ENCODE assay signal across 9 cellular contexts in genomic region chr6:25889877-25890853, GRCh38. TPM values are rescaled to one million over a fixed set of nuclear protein-coding genes. Genes with fewer than 3 reads are reported as not detected.
DNase-seq lines count a peak whose midpoint lies in the region; TF ChIP-seq lines count a peak whose summit lies in the region.
"Had no signal": no experiment of that assay in that cellular context is flagged by ENCODE, and none has a peak within 500 bp of the region (broad histone marks: within the 10 kb centered on the region; RNA-seq: fewer than 3 reads in every experiment).

No MANE protein-coding gene starts in this region.

- no peak overlapping the region for H2AFZ ChIP-seq in fibroblast of lung (ENCODE audit: low read length)
- peak overlapping the region; percentile 7 for H2AFZ ChIP-seq in neural progenitor cell (replicated peaks)

- H3K36me3 ChIP-seq in fibroblast of lung (ENCODE audit: control insufficient read depth, insufficient read depth, low read length) (no peaks in the 10 kb centered on the region), neural progenitor cell (no peaks in the 10 kb centered on the region), suprapubic skin (no peaks in the 10 kb centered on the region)

- no peak for TF ChIP-seq EP300 in suprapubic skin (IDR thresholded peaks at IDR 0.05)

- no peak for TF ChIP-seq POLR2A in suprapubic skin (IDR thresholded peaks at IDR 0.05)

- no peak overlapping the region for H3K9ac ChIP-seq in fibroblast of lung (ENCODE audit: insufficient read depth, low read length)
- no peak overlapping the region for H3K9ac ChIP-seq in neural progenitor cell

- TF ChIP-seq CTCF in fibroblast of lung (conservative IDR thresholded peaks at IDR 0.05 in 1 of 2, IDR thresholded peaks at IDR 0.05 in 1 of 2; ENCODE audit: low read depth in 1 of 2, low read length in 2 of 2) (peak; percentile 41 to 58), neural progenitor cell (IDR thresholded peaks at IDR 0.05) (peak; percentile 81), suprapubic skin (IDR thresholded peaks at IDR 0.05) (no peak)

- H3K79me2 ChIP-seq in fibroblast of lung (ENCODE audit: control insufficient read depth, insufficient read depth, low read length): no peaks in the 10 kb centered on the region
- no peaks in the 10 kb centered on the region for H3K79me2 ChIP-seq in neural progenitor cell (ENCODE audit: low read depth)

- H4K20me1 ChIP-seq in fibroblast of lung (ENCODE audit: control insufficient read depth, extremely low read depth, insufficient read depth, low read length) (no peaks in the 10 kb centered on the region), neural progenitor cell (ENCODE audit: low read depth) (no peaks in the 10 kb centered on the region)

- WGBS in suprapubic skin: 68% methylated on average over 5 of the region's 5 CpGs

- H3K36me3 Mint-ChIP-seq in neural progenitor cell: no peaks in the 10 kb centered on the region
- H3K36me3 Mint-ChIP-seq: T-cell had no signal

- H3K27me3 ChIP-seq in fibroblast of lung (ENCODE audit: control insufficient read depth, insufficient read depth, low read length): no peaks in the 10 kb centered on the region
- no peaks in the 10 kb centered on the region for H3K27me3 ChIP-seq in neural progenitor cell
- no peaks in the 10 kb centered on the region for H3K27me3 ChIP-seq in suprapubic skin

- H3F3A ChIP-seq in neural progenitor cell (ENCODE audit: low read depth): no peaks in the 10 kb centered on the region

- no peak overlapping the region for H3K27ac Mint-ChIP-seq in neural progenitor cell
- H3K27ac Mint-ChIP-seq: T-cell had no signal

- H3K9me3 Mint-ChIP-seq in neural progenitor cell: no peaks in the 10 kb centered on the region
- H3K9me3 Mint-ChIP-seq: T-cell had no signal

- H3K4me3 ChIP-seq in fibroblast of lung (replicated peaks in 1 of 4; ENCODE audit: control extremely low read depth in 1 of 4, insufficient read depth in 1 of 4, low read depth in 3 of 4, low read length in 4 of 4) (no peak overlapping the region), neural progenitor cell (no peak overlapping the region), suprapubic skin (no peak overlapping the region)

- H3K27me3 Mint-ChIP-seq in neural progenitor cell (ENCODE audit: insufficient read depth, low read depth): no peaks in the 10 kb centered on the region

- no peaks in the 10 kb centered on the region for H3K4me1 ChIP-seq in fibroblast of lung (ENCODE audit: control insufficient read depth, extremely low read depth, insufficient read depth, low read length)
- H3K4me1 ChIP-seq in neural progenitor cell: no peaks in the 10 kb centered on the region
- no peaks in the 10 kb centered on the region for H3K4me1 ChIP-seq in suprapubic skin

- H3K4me3 Mint-ChIP-seq in neural progenitor cell: no peak overlapping the region
- H3K4me3 Mint-ChIP-seq: T-cell had no signal

- H3K27ac ChIP-seq in fibroblast of lung (ENCODE audit: insufficient read depth, low read length) (no peak overlapping the region), neural progenitor cell (no peak overlapping the region), suprapubic skin (no peak overlapping the region)

- DNase-seq in EH (ENCODE audit: low read depth) (peak; percentile 48), LoVo (ENCODE audit: low spot score) (peak; percentile 58), RPMI7951 (ENCODE audit: low read depth) (peak; percentile 50), fibroblast of lung (ENCODE audit: low read depth in 2 of 2) (peak; percentile 9 to 66), neural progenitor cell (ENCODE audit: low spot score) (peak; percentile 66), suprapubic skin (ENCODE audit: low spot score in 2 of 2) (no peak), mesenteric fat pad (ENCODE audit: low spot score) (no peak)
- DNase-seq in activated CD4-positive, alpha-beta T cell treated with anti-CD3 and anti-CD28 coated beads for 4 hours: no peak

- H3K4me2 ChIP-seq in fibroblast of lung (ENCODE audit: extremely low read depth, insufficient read depth, low read length) (no peak overlapping the region), neural progenitor cell (no peak overlapping the region)

- H3K4me1 Mint-ChIP-seq in neural progenitor cell: no peaks in the 10 kb centered on the region
- H3K4me1 Mint-ChIP-seq: T-cell had no signal

- no peaks in the 10 kb centered on the region for H3K9me3 ChIP-seq in fibroblast of lung (ENCODE audit: control insufficient read depth, insufficient read depth, low read depth, low read length)
- H3K9me3 ChIP-seq in neural progenitor cell (ENCODE audit: low read depth): no peaks in the 10 kb centered on the region
- no peaks in the 10 kb centered on the region for H3K9me3 ChIP-seq in suprapubic skin

RNA-seq across cellular contexts. Expression of gene SLC17A3, which starts 16.1 kb away (rescaled TPM):
- not detected in 2 replicates for total RNA-seq in RPMI7951 (2014; rRNA removed; shearing (Covaris generic))
- total RNA-seq in fibroblast of lung: not detected in 2 replicates
- 0.06 TPM in 1 of 2 replicates, not detected in the other for polyA plus RNA-seq in fibroblast of lung
- not detected in 2 replicates for polyA plus RNA-seq in fibroblast of lung (2012)
- polyA minus RNA-seq in fibroblast of lung (ENCODE audit: low replicate concordance): not detected in 2 replicates
- total RNA-seq in neural progenitor cell (ENCODE audit: low replicate concordance): not detected in 2 replicates
- not detected for total RNA-seq in suprapubic skin
- total RNA-seq in mesenteric fat pad: not detected

RNA-seq across cellular contexts. Expression of gene SLC17A2, which starts 40.3 kb away (rescaled TPM):
- total RNA-seq in RPMI7951 (2014; rRNA removed; shearing (Covaris generic)): not detected in 2 replicates
- total RNA-seq in fibroblast of lung: under 0.01 TPM in 1 of 2 replicates, not detected in the other
- polyA plus RNA-seq in fibroblast of lung: not detected in 2 replicates
- polyA plus RNA-seq in fibroblast of lung (2012): not detected in 2 replicates
- polyA minus RNA-seq in fibroblast of lung (ENCODE audit: low replicate concordance): not detected in 2 replicates
- not detected in 2 replicates for total RNA-seq in neural progenitor cell (ENCODE audit: low replicate concordance)
- total RNA-seq in suprapubic skin: not detected
- total RNA-seq in mesenteric fat pad: not detected
- total RNA-seq: T-cell had no signal

RNA-seq across cellular contexts. Expression of gene SLC17A1, which starts 58.3 kb away (rescaled TPM):
- not detected in 2 replicates for total RNA-seq in RPMI7951 (2014; rRNA removed; shearing (Covaris generic))
- total RNA-seq in fibroblast of lung (not detected in 2 replicates), neural progenitor cell (ENCODE audit: low replicate concordance) (not detected in 2 replicates), suprapubic skin (not detected), mesenteric fat pad (not detected)
- polyA plus RNA-seq in fibroblast of lung: not detected in 2 replicates
- not detected in 2 replicates for polyA plus RNA-seq in fibroblast of lung (2012)
- polyA minus RNA-seq in fibroblast of lung (ENCODE audit: low replicate concordance): not detected in 2 replicates

Comparison
In these comparisons a context has a peak if more than half of its experiments do, and no peak if none do; other contexts are left out.
1. DNase-seq: peak in EH (single experiment), LoVo (single experiment), RPMI7951 (single experiment), fibroblast of lung (2 of 2) and neural progenitor cell (single experiment); none in suprapubic skin (0 of 2), mesenteric fat pad (single experiment) and activated CD4-positive, alpha-beta T cell treated with anti-CD3 and anti-CD28 coated beads for 4 hours (0 of 2).
2. CTCF ChIP-seq: peak in fibroblast of lung (2 of 2) and neural progenitor cell (single experiment); none in suprapubic skin (0 of 2).